Comparison of ENCODE assay signal across 14 cellular contexts in genomic region chr12:11894890-11895289, GRCh38.
DNase-seq lines count a peak whose midpoint lies in the region; ATAC-seq and TF ChIP-seq lines count a peak whose summit lies in the region.
"Had no signal": no experiment of that assay in that cellular context is flagged by ENCODE, and none has a peak within 500 bp of the region (broad histone marks: within the 10 kb centered on the region; RNA-seq: fewer than 3 reads in every experiment).

No MANE protein-coding gene starts in this region.

- H3K9me3 Mint-ChIP-seq in activated CD4-positive, alpha-beta T cell treated with anti-CD3 and anti-CD28 coated beads, Interleukin-2, amount 10 ng/mL, durations not matched to agents 24 days and 14 days, result no peaks in the 10 kb centered on the region
- no peaks in the 10 kb centered on the region for H3K9me3 Mint-ChIP-seq in GM23338
- H3K9me3 Mint-ChIP-seq: memory B cell; stimulated activated naive B cell treated with anti-CD40 and anti-IgM and Interleukin-4, amounts not matched to agents 10 μg/mL and 1 μg/mL and 100 μg/mL, for 72 hours had no signal

- H3K9me3 ChIP-seq in KOPT-K1 (ENCODE audit: insufficient read depth, low read length, poor library complexity, severe bottlenecking) (no peaks in the 10 kb centered on the region), vagina (no peaks in the 10 kb centered on the region)
- H3K9me3 ChIP-seq: A549 had no signal

- DNase-seq in activated CD4-positive, alpha-beta T cell treated with anti-CD3 and anti-CD28 coated beads, Interleukin-2, amount 10 ng/mL, durations not matched to agents 24 days and 14 days, result no peak
- no peak for DNase-seq in activated CD4-positive, alpha-beta T cell treated with anti-CD3 and anti-CD28 coated beads, Interleukin-2, amount 50 U/mL, for 48 hours
- DNase-seq in left kidney (ENCODE audit: low read depth, low spot score) (peak; percentile 64), vagina (ENCODE audit: extremely low spot score in 2 of 2) (no peak), GM23338 (ENCODE audit: low spot score) (no peak), NOMO-1 treated with dmso at 0.1 percent for 144 hours (lab: John Stamatoyannopoulos, UW; ENCODE audit: unreplicated experiment) (no peak)
- DNase-seq: Calu3; NCI-H1048; stimulated activated naive B cell treated with anti-CD40 and anti-IgM and Interleukin-4, amounts not matched to agents 10 μg/mL and 1 μg/mL and 100 μg/mL, for 72 hours had no signal

- H3K27ac ChIP-seq in KOPT-K1 (ENCODE audit: low read depth, low read length, poor library complexity, severe bottlenecking) (peak overlapping the region; percentile 88), vagina (no peak overlapping the region), GM23338 (ENCODE audit: low read depth) (no peak overlapping the region)
- H3K27ac ChIP-seq: A549 had no signal

- peaks cover 27% of the 10 kb centered on the region; the same call in 1 of the 2 replicates for H3K36me3 ChIP-seq in KOPT-K1 (ENCODE audit: insufficient read depth, low read length)
- H3K36me3 ChIP-seq in vagina, result peaks cover 0 to 16% of the 10 kb centered on the region in 2 donors
- no peaks in the 10 kb centered on the region; the same call in 1 of the 2 replicates for H3K36me3 ChIP-seq in GM23338 (ENCODE audit: insufficient read depth)

- no peaks in the 10 kb centered on the region for H3K27me3 ChIP-seq in vagina
- no peaks in the 10 kb centered on the region for H3K27me3 ChIP-seq in GM23338 (ENCODE audit: insufficient read depth)

- intact Hi-C loops in activated CD4-positive, alpha-beta T cell treated with anti-CD3 and anti-CD28 coated beads, Interleukin-2, amount 10 ng/mL, durations not matched to agents 24 days and 14 days (cut with micrococcal nuclease), result no loop called here
- intact Hi-C loops in vagina (cut with DNase I), result no loop called here

- H3K79me2 ChIP-seq in GM23338 (replicated peaks; ENCODE audit: insufficient read depth), result no peaks in the 10 kb centered on the region

- peaks cover 48% of the 10 kb centered on the region for H3K4me1 Mint-ChIP-seq in activated CD4-positive, alpha-beta T cell treated with anti-CD3 and anti-CD28 coated beads, Interleukin-2, amount 10 ng/mL, durations not matched to agents 24 days and 14 days
- peaks cover 11% of the 10 kb centered on the region for H3K4me1 Mint-ChIP-seq in GM23338

- peaks cover 6% of the 10 kb centered on the region; the same call in 1 of the 2 replicates for H3K9me2 ChIP-seq in GM23338 (ENCODE audit: insufficient read depth)

- no peaks in the 10 kb centered on the region for H3K27me3 Mint-ChIP-seq in activated CD4-positive, alpha-beta T cell treated with anti-CD3 and anti-CD28 coated beads, Interleukin-2, amount 10 ng/mL, durations not matched to agents 24 days and 14 days
- peaks cover 5% of the 10 kb centered on the region for H3K27me3 Mint-ChIP-seq in GM23338 (ENCODE audit: insufficient read depth, low read depth, poor library complexity)
- H3K27me3 Mint-ChIP-seq: memory B cell; stimulated activated naive B cell treated with anti-CD40 and anti-IgM and Interleukin-4, amounts not matched to agents 10 μg/mL and 1 μg/mL and 100 μg/mL, for 72 hours had no signal

- peak overlapping the region; percentile 30 for H3K4me3 Mint-ChIP-seq in activated CD4-positive, alpha-beta T cell treated with anti-CD3 and anti-CD28 coated beads, Interleukin-2, amount 10 ng/mL, durations not matched to agents 24 days and 14 days
- H3K4me3 Mint-ChIP-seq in GM23338, result no peak overlapping the region
- H3K4me3 Mint-ChIP-seq: memory B cell; stimulated activated naive B cell treated with anti-CD40 and anti-IgM and Interleukin-4, amounts not matched to agents 10 μg/mL and 1 μg/mL and 100 μg/mL, for 72 hours had no signal

- peaks cover 61% of the 10 kb centered on the region for H3K36me3 Mint-ChIP-seq in activated CD4-positive, alpha-beta T cell treated with anti-CD3 and anti-CD28 coated beads, Interleukin-2, amount 10 ng/mL, durations not matched to agents 24 days and 14 days (ENCODE audit: low read depth)
- peaks cover 3% of the 10 kb centered on the region; the same call in 2 of the 3 replicates for H3K36me3 Mint-ChIP-seq in GM23338 (ENCODE audit: low read depth)

- no peak overlapping the region for H3K4me3 ChIP-seq in vagina
- no peak overlapping the region for H3K4me3 ChIP-seq in GM23338
- H3K4me3 ChIP-seq: A549 had no signal

- ATAC-seq in GM19438 (IDR thresholded peaks at IDR 0.05; ENCODE audit: low read depth, unreplicated experiment), result peak; percentile 59
- ATAC-seq in GM23338, result no peak
- ATAC-seq: A549, HepG2 had no signal

- TF ChIP-seq CTCF in vagina (IDR thresholded peaks at IDR 0.05), result no peak
- no peak for TF ChIP-seq CTCF in GM23338 (conservative IDR thresholded peaks at IDR 0.05; ENCODE audit: low read depth in 2 of 2)

- H2AFZ ChIP-seq in GM23338, result no peak overlapping the region

- no peak for TF ChIP-seq POLR2A in vagina (IDR thresholded peaks at IDR 0.05)

- peak overlapping the region; percentile 74 for H3K27ac Mint-ChIP-seq in activated CD4-positive, alpha-beta T cell treated with anti-CD3 and anti-CD28 coated beads, Interleukin-2, amount 10 ng/mL, durations not matched to agents 24 days and 14 days
- no peak overlapping the region for H3K27ac Mint-ChIP-seq in GM23338
- H3K27ac Mint-ChIP-seq: memory B cell had no signal

- no peaks in the 10 kb centered on the region for H3F3A ChIP-seq in GM23338 (replicated peaks; ENCODE audit: low read depth)

- H4K20me1 ChIP-seq in GM23338 (replicated peaks; ENCODE audit: insufficient read depth), result no peaks in the 10 kb centered on the region

- H3K4me2 ChIP-seq in GM23338, result no peak overlapping the region
- H3K4me2 ChIP-seq: A549 had no signal

- H3K4me1 ChIP-seq in vagina (peaks cover 10% of the 10 kb centered on the region), GM23338 (ENCODE audit: insufficient read depth) (0 out of 2 replicates have a peak, but pooled peaks cover 3% of the 10 kb centered on the region)
- H3K4me1 ChIP-seq: A549 had no signal

TF ChIP-seq in GM23338, 12 proteins besides CTCF, POLR2A, EP300 and RAD21 (continues in another document):
- TF ChIP-seq, protein P1, sequence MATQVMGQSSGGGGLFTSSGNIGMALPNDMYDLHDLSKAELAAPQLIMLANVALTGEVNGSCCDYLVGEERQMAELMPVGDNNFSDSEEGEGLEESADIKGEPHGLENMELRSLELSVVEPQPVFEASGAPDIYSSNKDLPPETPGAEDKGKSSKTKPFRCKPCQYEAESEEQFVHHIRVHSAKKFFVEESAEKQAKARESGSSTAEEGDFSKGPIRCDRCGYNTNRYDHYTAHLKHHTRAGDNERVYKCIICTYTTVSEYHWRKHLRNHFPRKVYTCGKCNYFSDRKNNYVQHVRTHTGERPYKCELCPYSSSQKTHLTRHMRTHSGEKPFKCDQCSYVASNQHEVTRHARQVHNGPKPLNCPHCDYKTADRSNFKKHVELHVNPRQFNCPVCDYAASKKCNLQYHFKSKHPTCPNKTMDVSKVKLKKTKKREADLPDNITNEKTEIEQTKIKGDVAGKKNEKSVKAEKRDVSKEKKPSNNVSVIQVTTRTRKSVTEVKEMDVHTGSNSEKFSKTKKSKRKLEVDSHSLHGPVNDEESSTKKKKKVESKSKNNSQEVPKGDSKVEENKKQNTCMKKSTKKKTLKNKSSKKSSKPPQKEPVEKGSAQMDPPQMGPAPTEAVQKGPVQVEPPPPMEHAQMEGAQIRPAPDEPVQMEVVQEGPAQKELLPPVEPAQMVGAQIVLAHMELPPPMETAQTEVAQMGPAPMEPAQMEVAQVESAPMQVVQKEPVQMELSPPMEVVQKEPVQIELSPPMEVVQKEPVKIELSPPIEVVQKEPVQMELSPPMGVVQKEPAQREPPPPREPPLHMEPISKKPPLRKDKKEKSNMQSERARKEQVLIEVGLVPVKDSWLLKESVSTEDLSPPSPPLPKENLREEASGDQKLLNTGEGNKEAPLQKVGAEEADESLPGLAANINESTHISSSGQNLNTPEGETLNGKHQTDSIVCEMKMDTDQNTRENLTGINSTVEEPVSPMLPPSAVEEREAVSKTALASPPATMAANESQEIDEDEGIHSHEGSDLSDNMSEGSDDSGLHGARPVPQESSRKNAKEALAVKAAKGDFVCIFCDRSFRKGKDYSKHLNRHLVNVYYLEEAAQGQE (IDR thresholded peaks at IDR 0.05; ENCODE audit: unreplicated experiment), result no peak
- TF ChIP-seq EZH2phosphoT487 (IDR thresholded peaks at IDR 0.05; ENCODE audit: unreplicated experiment) (no peak), ZNF114 (CRISPR knock-in tag; IDR thresholded peaks at IDR 0.05) (no peak)
